Comparison of ENCODE assay signal across 20 cellular contexts in genomic region chr10:118308664-118309063, GRCh38. TPM values are rescaled to one million over a fixed set of nuclear protein-coding genes. Genes with fewer than 3 reads are reported as not detected.
DNase-seq lines count a peak whose midpoint lies in the region; ATAC-seq, FAIRE-seq and TF ChIP-seq lines count a peak whose summit lies in the region.
"Had no signal": no experiment of that assay in that cellular context is flagged by ENCODE, and none has a peak within 500 bp of the region (broad histone marks: within the 10 kb centered on the region; RNA-seq: fewer than 3 reads in every experiment).

No MANE protein-coding gene starts in this region.

- peaks cover 43% of the 10 kb centered on the region; the same call in 2 of the 3 replicates for H3K36me3 ChIP-seq in K562 (ENCODE audit: control insufficient read depth, insufficient read depth, low read length)
- H3K36me3 ChIP-seq in muscle layer of colon (ENCODE audit: insufficient read depth, low read length) = peaks cover 10% of the 10 kb centered on the region

- CTCF ChIA-PET in HEK293T (lab: Yijun Ruan, JAX) = no interaction called here
- CTCF ChIA-PET in K562 (lab: Yijun Ruan, JAX; ENCODE audit: low intra/inter-chr PET ratio) = no interaction called here

- intact Hi-C loops in K562 (cut with micrococcal nuclease) = no loop called here

- H3K9me3 ChIP-seq in K562 (replicated peaks; ENCODE audit: control insufficient read depth, insufficient read depth, low read depth, low read length) (no peaks in the 10 kb centered on the region), muscle layer of colon (ENCODE audit: low read length) (no peaks in the 10 kb centered on the region)

- no peak overlapping the region for H2AFZ ChIP-seq in K562 (ENCODE audit: low read depth, low read length)

- H3K79me2 ChIP-seq in K562 (ENCODE audit: control insufficient read depth, insufficient read depth, low read length) = no peaks in the 10 kb centered on the region

- H3K27ac ChIP-seq in K562 (ENCODE audit: extremely low read depth, low read depth, low read length) (no peak overlapping the region), muscle layer of colon (ENCODE audit: low read depth, low read length) (peak overlapping the region; percentile 3)

- H3K4me1 ChIP-seq in K562 (replicated peaks in 1 of 2; ENCODE audit: control insufficient read depth in 2 of 2, insufficient read depth in 2 of 2, low read length in 2 of 2) (no peaks in the 10 kb centered on the region), muscle layer of colon (ENCODE audit: insufficient read depth, low read length) (peaks cover 10% of the 10 kb centered on the region)

- no peaks in the 10 kb centered on the region for H4K20me1 ChIP-seq in K562 (replicated peaks; ENCODE audit: control insufficient read depth, insufficient read depth, low read length)

- H3K9me1 ChIP-seq in K562 (ENCODE audit: control insufficient read depth, insufficient read depth, low read length) = no peaks in the 10 kb centered on the region

- no peak for FAIRE-seq in K562 (lab: Jason Lieb, UNC)
- FAIRE-seq: bronchial epithelial cell had no signal

- 85% methylated on average over 4 of the region's 6 CpGs for WGBS in K562 (ENCODE audit: insufficient coverage, low coverage, missing lambda C conversion rate)

- ATAC-seq in K562 (no peak), HG03521 (IDR thresholded peaks at IDR 0.05; ENCODE audit: unreplicated experiment) (no peak), left lobe of liver (no peak)
- ATAC-seq: activated CD4-positive, alpha-beta T cell treated with anti-CD3 and anti-CD28 coated beads for 36 hours; CD8-positive, alpha-beta T cell had no signal

- no peak for TF ChIP-seq RAD21 in K562 (CRISPR knock-in tag; conservative IDR thresholded peaks at IDR 0.05 in 1 of 2, IDR thresholded peaks at IDR 0.05 in 1 of 2)

- TF ChIP-seq POLR2A in K562 (conservative IDR thresholded peaks at IDR 0.05) = no peak

- in situ Hi-C loops in K562 (cut with MboI) = no loop called here

- TF ChIP-seq EP300 in K562 (IDR thresholded peaks at IDR 0.05; ENCODE audit: low read length) = no peak

- H3K4me3 ChIP-seq in K562 (no peak overlapping the region), muscle layer of colon (ENCODE audit: low read depth in 1 of 2, low read length in 2 of 2) (no peak overlapping the region)
- H3K4me3 ChIP-seq: dorsolateral prefrontal cortex had no signal

- no TSS peak for BruUV-seq in K562 (replicated peaks; lab: Mats Ljungman, UMichigan)

- H3K9ac ChIP-seq in K562 (ENCODE audit: insufficient read depth in 1 of 2, low read depth in 2 of 2, low read length in 2 of 2) = no peak overlapping the region
- no peak overlapping the region for H3K9ac ChIP-seq in muscle layer of colon (ENCODE audit: low read length)

- POLR2A ChIA-PET in HEK293T (lab: Yijun Ruan, JAX) (no interaction called here), K562 (lab: Yijun Ruan, JAX) (no interaction called here)

- TF ChIP-seq CTCF in K562 (IDR thresholded peaks at IDR 0.05 in 2 of 3, conservative IDR thresholded peaks at IDR 0.05 in 1 of 3; ENCODE audit: insufficient read depth in 2 of 3, low read depth in 1 of 3, low read length in 3 of 3) = 0 out of 6 replicates have a peak, but pooled peaks of 2 of the 3 experiments have one; percentile 2 to 7

- H3K4me2 ChIP-seq in K562 (ENCODE audit: insufficient read depth, low read length) = no peak overlapping the region

- H3K27me3 ChIP-seq in K562 (ENCODE audit: control insufficient read depth in 2 of 2, insufficient read depth in 2 of 2, low read length in 2 of 2) (no peaks in the 10 kb centered on the region), muscle layer of colon (ENCODE audit: control insufficient read depth in 1 of 2, insufficient read depth in 2 of 2, low read length in 2 of 2) (no peaks in the 10 kb centered on the region)
- H3K27me3 ChIP-seq: dorsolateral prefrontal cortex had no signal

- peak; percentile 6 for DNase-seq in EH (ENCODE audit: low read depth)
- peak; percentile 28 for DNase-seq in HEK293T (ENCODE audit: extremely low spot score)
- no peak for DNase-seq in K562 (ENCODE audit: extremely low read depth in 1 of 4, low spot score in 3 of 4)
- no peak for DNase-seq in dedifferentiated amniotic fluid mesenchymal stem cell (ENCODE audit: extremely low spot score)
- DNase-seq in stimulated activated CD8-positive, alpha-beta memory T cell treated with anti-CD3 and anti-CD28 coated beads, Interleukin-4, amount 100 ng/mL, for 48 hours = no peak
- no peak for DNase-seq in left lobe of liver (ENCODE audit: low spot score)
- DNase-seq: activated CD4-positive, alpha-beta T cell treated with anti-CD3 and anti-CD28 coated beads for 36 hours; activated effector memory CD4-positive, alpha-beta T cell treated with anti-CD3 and anti-CD28 coated beads, Interleukin-2, amount 50 U/mL, for 16 hours; CD8-positive, alpha-beta T cell; DMS79 treated with DMSO at 0.1 percent for 48 hours; dorsolateral prefrontal cortex; NCI-H1436; NCI-H226; NK-92 treated with Interleukin-12 subunit alpha and Interleukin-12 subunit beta, amount 100 ng/mL, for 24 hours; nucleus accumbens; retina; RPMI8226 had no signal

TF ChIP-seq in HEK293T, 16 proteins besides CTCF, POLR2A, EP300 and RAD21:
- no peak for TF ChIP-seq SP1 (IDR thresholded peaks at IDR 0.05)
- peak; percentile 73 for TF ChIP-seq ZNF384 (IDR thresholded peaks at IDR 0.05)

TF ChIP-seq in K562, 482 proteins besides CTCF, POLR2A, EP300 and RAD21:
- TF ChIP-seq HDAC3 (IDR thresholded peaks at IDR 0.05; ENCODE audit: borderline replicate concordance, partially characterized antibody) (no peak), KDM5B (IDR thresholded peaks at IDR 0.05; ENCODE audit: insufficient replicate concordance, low read depth, low read length) (no peak), ZNF384 (IDR thresholded peaks at IDR 0.05; ENCODE audit: low read depth, low read length) (peak; percentile 66)

RNA-seq across cellular contexts. Expression of gene FAM204A, which starts 33.5 kb away (rescaled TPM):
- 22.8 and 40.0 TPM in 2 replicates for total RNA-seq in K562 (2011; cell fraction: chromatin; rRNA removed; ENCODE audit: low replicate concordance)
- 13.2 and 16.2 TPM in 2 replicates for total RNA-seq in K562 (2011; cell fraction: nucleolus; rRNA removed)
- total RNA-seq in K562 (2011; cell fraction: nucleoplasm; rRNA removed) = 12.5 and 16.1 TPM in 2 replicates
- 31.0 and 34.0 TPM in 2 replicates for total RNA-seq in K562 (2014; rRNA removed)
- total RNA-seq in K562 (2014; rRNA removed; fragmentation: Illumina TruSeq; extraction: Trizol) = 63.1 and 71.0 TPM in 2 replicates
- total RNA-seq in K562 (2015; rRNA removed; fragmentation: Illumina TruSeq; extraction: Trizol) = 52.6 and 57.1 TPM in 2 replicates
- 39.4 and 44.9 TPM in 2 replicates for total RNA-seq in K562 (2021)
- polyA plus RNA-seq in K562 (2011; rRNA removed) = 19.1 and 29.0 TPM in 2 replicates
- 6.6 and 9.9 TPM in 2 replicates for polyA plus RNA-seq in K562 (2011; cell fraction: cytosol; rRNA removed)
- polyA plus RNA-seq in K562 (2011; cell fraction: nucleus; rRNA removed) = 11.7 and 16.9 TPM in 2 replicates
- 35.8 and 37.0 TPM in 2 replicates for polyA plus RNA-seq in K562 (2012)
- 41.8 and 44.6 TPM in 2 replicates for polyA plus RNA-seq in K562 (2014; fragmentation: Illumina TruSeq; extraction: Trizol)
- polyA plus RNA-seq in K562 (2014; fragmentation: Nextera tagmentation; extraction: Ambion mirVana) = 10 to 100 TPM; 57.6 to 64.5 TPM
- 41.4 and 44.3 TPM in 2 replicates for polyA plus RNA-seq in K562 (2014; rRNA removed)
- 30.4 and 34.3 TPM in 2 replicates for polyA minus RNA-seq in K562 (2011; rRNA and poly(A)+ RNA removed)
- 6.2 and 8.7 TPM in 2 replicates for polyA minus RNA-seq in K562 (2011; cell fraction: cytosol; rRNA and poly(A)+ RNA removed)
- 28.7 and 55.9 TPM in 2 replicates for polyA minus RNA-seq in K562 (2011; cell fraction: nucleus; rRNA and poly(A)+ RNA removed)
- total RNA-seq in left lobe of liver = 18.2 TPM

Comparison
In these comparisons a context has a peak if more than half of its experiments do, and no peak if none do; other contexts are left out.
1. DNase-seq: peak in EH (single experiment) and HEK293T (single experiment); none in K562 (0 of 4), dedifferentiated amniotic fluid mesenchymal stem cell (single experiment), stimulated activated CD8-positive, alpha-beta memory T cell treated with anti-CD3 and anti-CD28 coated beads, Interleukin-4, amount 100 ng/mL, for 48 hours (single experiment) and left lobe of liver (single experiment).